8 cellular contexts compared by ENCODE assay signal in genomic region chr3:49415931-49416601, GRCh38. TPM values are rescaled to one million over a fixed set of nuclear protein-coding genes. Genes with fewer than 3 reads are reported as not detected.
A peak's percentile ranks its signal among the peaks of the same experiment; 100 is the strongest.
DNase-seq lines count a peak whose midpoint lies in the region; ATAC-seq and TF ChIP-seq lines count a peak whose summit lies in the region.

No MANE protein-coding gene starts in this region.

- TF ChIP-seq POLR2A in Peyer's patch (IDR thresholded peaks at IDR 0.05), result no peak

- peaks cover 6% of the 10 kb centered on the region for H3F3A ChIP-seq in PC-3 (ENCODE audit: low read length, unreplicated experiment)

- ATAC-seq in HG03039 (IDR thresholded peaks at IDR 0.05; ENCODE audit: unreplicated experiment) (no peak), PC-3 (no peak)

- H3K4me1 Mint-ChIP-seq in CD8-positive, alpha-beta memory T cell, result peaks cover 59 to 74% (median 65%) of the 10 kb centered on the region in 3 donors

- DNase-seq in CD8-positive, alpha-beta memory T cell, result peak; percentile 57 to 79 (median 68)
- DNase-seq in Peyer's patch, result peak in 2 of 3 donors; percentile 80 to 84
- DNase-seq in activated gamma-delta T cell treated with anti-CD3 and anti-CD28 coated beads, Interleukin-2, amount 50 U/mL, for 16 hours (ENCODE audit: low read depth), result peak; percentile 57
- peak; percentile 87 for DNase-seq in osteoblast (ENCODE audit: insufficient read length, low spot score, missing footprints)
- DNase-seq in mesenteric fat pad (ENCODE audit: low spot score), result no peak
- DNase-seq in AG20443 (ENCODE audit: low spot score), result no peak
- no peak for DNase-seq in PC-3

- peaks cover 13% of the 10 kb centered on the region for H3K36me3 ChIP-seq in CD8-positive, alpha-beta memory T cell (ENCODE audit: insufficient read depth, low read length)
- H3K36me3 ChIP-seq in Peyer's patch (peaks cover 0 to 20% (median 0%) of the 10 kb centered on the region in 3 donors), osteoblast (ENCODE audit: insufficient read depth, low read length) (peaks cover 33% of the 10 kb centered on the region), PC-3 (ENCODE audit: low read depth, low read length) (peaks cover 5% of the 10 kb centered on the region; the same call in 1 of the 2 replicates)

- H3K9me2 ChIP-seq in PC-3 (replicated peaks; ENCODE audit: low read length), result no peaks in the 10 kb centered on the region

- H3K9me3 Mint-ChIP-seq in CD8-positive, alpha-beta memory T cell, result no peaks in the 10 kb centered on the region

- H3K4me3 ChIP-seq in CD8-positive, alpha-beta memory T cell (ENCODE audit: low read length), result peak overlapping the region; percentile 45
- H3K4me3 ChIP-seq in Peyer's patch (peak overlapping the region in 1 of 4 donors; percentile 23), osteoblast (ENCODE audit: insufficient read depth, low read length) (no peak overlapping the region), PC-3 (ENCODE audit: low read length) (no peak overlapping the region)

- BruUV-seq in PC-3 (replicated peaks; lab: Mats Ljungman, UMichigan), result no TSS peak

- peaks cover 0 to 35% (median 3%) of the 10 kb centered on the region in 3 donors for H3K36me3 Mint-ChIP-seq in CD8-positive, alpha-beta memory T cell

- peak overlapping the region; percentile 90 to 98 (median 95) for H3K27ac Mint-ChIP-seq in CD8-positive, alpha-beta memory T cell

- H3K27ac ChIP-seq in CD8-positive, alpha-beta memory T cell (ENCODE audit: low read depth, low read length), result peak overlapping the region; percentile 92
- H3K27ac ChIP-seq in Peyer's patch, result peak overlapping the region; percentile 29 to 79 (median 70)
- H3K27ac ChIP-seq in osteoblast (ENCODE audit: low read depth, low read length), result no peak overlapping the region
- H3K27ac ChIP-seq in PC-3 (ENCODE audit: low read length), result no peak overlapping the region

- no peaks in the 10 kb centered on the region for H3K9me3 ChIP-seq in CD8-positive, alpha-beta memory T cell (ENCODE audit: low read length)
- H3K9me3 ChIP-seq in Peyer's patch (no peaks in the 10 kb centered on the region), osteoblast (ENCODE audit: low read depth, low read length) (no peaks in the 10 kb centered on the region), PC-3 (ENCODE audit: low read length) (no peaks in the 10 kb centered on the region)

- POLR2A ChIA-PET in CD8-positive, alpha-beta memory T cell (lab: Charles Lee), result interaction anchor here (0.6 to 2.1 kb wide), 10 partner anchors 9 to 387 kb away, joined by 3 to 20 read pairs (median 4); partner anchors contain the start of genes GPX1, IMPDH2, KLHDC8B and NICN1
- POLR2A ChIA-PET in PC-3 (lab: Charles Lee; ENCODE audit: unreplicated experiment), result no interaction called here

- peak overlapping the region; percentile 72 to 90 (median 79) for H3K4me3 Mint-ChIP-seq in CD8-positive, alpha-beta memory T cell

- H3K79me2 ChIP-seq in osteoblast (ENCODE audit: insufficient read depth, low read length) (peaks cover 38% of the 10 kb centered on the region), PC-3 (ENCODE audit: low read length) (peaks cover 24% of the 10 kb centered on the region)

- peaks cover 51% of the 10 kb centered on the region for H3K4me1 ChIP-seq in CD8-positive, alpha-beta memory T cell (ENCODE audit: insufficient read depth, low read length)
- H3K4me1 ChIP-seq in Peyer's patch, result peaks cover 3 to 30% (median 24%) of the 10 kb centered on the region in 4 donors
- H3K4me1 ChIP-seq in osteoblast (ENCODE audit: insufficient read depth, low read length), result peaks cover 20% of the 10 kb centered on the region
- H3K4me1 ChIP-seq in PC-3 (ENCODE audit: insufficient read depth, low read length), result peaks cover 36% of the 10 kb centered on the region

- H3K9ac ChIP-seq in PC-3 (ENCODE audit: low read length), result no peak overlapping the region

- CTCF ChIA-PET in CD8-positive, alpha-beta memory T cell (lab: Charles Lee), result interaction anchor here (0.8 to 3.4 kb wide), 9 partner anchors 12 to 76 kb away, joined by 3 to 33 read pairs (median 4); partner anchors contain the start of genes NICN1 and USP4
- CTCF ChIA-PET in PC-3 (lab: Charles Lee), result interaction anchor here (1.0 to 1.4 kb wide), 3 partner anchors 33 to 256 kb away, joined by 3 to 6 read pairs (median 5); no protein-coding TSS in a partner anchor

- no peak overlapping the region for H2AFZ ChIP-seq in osteoblast (ENCODE audit: low read length)
- no peak overlapping the region for H2AFZ ChIP-seq in PC-3 (ENCODE audit: low read length)

- TF ChIP-seq CTCF in Peyer's patch (IDR thresholded peaks at IDR 0.05) (no peak), osteoblast (IDR thresholded peaks at IDR 0.05; ENCODE audit: extremely low read depth, low read depth, low read length) (no peak), PC-3 (conservative IDR thresholded peaks at IDR 0.05; ENCODE audit: low read depth, low read length) (no peak)

- no peaks in the 10 kb centered on the region for H3K27me3 ChIP-seq in CD8-positive, alpha-beta memory T cell (ENCODE audit: insufficient read depth, low read length, poor library complexity, severe bottlenecking)
- H3K27me3 ChIP-seq in Peyer's patch (no peaks in the 10 kb centered on the region), osteoblast (ENCODE audit: insufficient read depth, low read length) (no peaks in the 10 kb centered on the region), PC-3 (ENCODE audit: low read length) (no peaks in the 10 kb centered on the region)

- intact Hi-C loops in PC-3 (cut with micrococcal nuclease), result loop anchor here (1.0 kb wide), 1 partner anchor 33 kb away; no protein-coding TSS in a partner anchor

- H3K4me2 ChIP-seq in osteoblast (ENCODE audit: insufficient read depth, low read length) (no peak overlapping the region), PC-3 (ENCODE audit: low read length) (no peak overlapping the region)

- H3K27me3 Mint-ChIP-seq in CD8-positive, alpha-beta memory T cell, result peaks cover 0 to 4% of the 10 kb centered on the region in 2 donors

- peaks cover 2% of the 10 kb centered on the region for H4K20me1 ChIP-seq in osteoblast (ENCODE audit: insufficient read depth, low read length)
- H4K20me1 ChIP-seq in PC-3 (ENCODE audit: low read length), result peaks cover 3% of the 10 kb centered on the region

RNA-seq across cellular contexts. Expression of gene TCTA, which starts 3.8 kb away (rescaled TPM):
- total RNA-seq in CD8-positive, alpha-beta memory T cell, result 10 to 100 TPM; 21.3 to 23.2 TPM
- 38.4 TPM for polyA plus RNA-seq in CD8-positive, alpha-beta memory T cell
- 10 to 100 TPM; 12.4 to 56.4 (median 40.9) TPM for total RNA-seq in Peyer's patch
- 35.8 and 37.4 TPM in 2 replicates for total RNA-seq in osteoblast
- 23.5 TPM for total RNA-seq in mesenteric fat pad
- 23.7 and 25.4 TPM in 2 replicates for total RNA-seq in PC-3 (2014; rRNA removed)

RNA-seq across cellular contexts. Expression of gene RHOA, which starts 4.3 kb away (rescaled TPM):
- 100 to 1,000 TPM; 478 to 506 TPM for total RNA-seq in CD8-positive, alpha-beta memory T cell
- polyA plus RNA-seq in CD8-positive, alpha-beta memory T cell, result 678 TPM
- total RNA-seq in Peyer's patch, result 100 to 1,000 TPM; 223 to 294 (median 274) TPM
- total RNA-seq in osteoblast, result 860 and 899 TPM in 2 replicates
- total RNA-seq in mesenteric fat pad, result 563 TPM
- 278 and 292 TPM in 2 replicates for total RNA-seq in PC-3 (2014; rRNA removed)

RNA-seq across cellular contexts. Expression of gene AMT, which starts 6.2 kb away (rescaled TPM):
- 1 to 10 TPM; 1.3 to 1.6 TPM for total RNA-seq in CD8-positive, alpha-beta memory T cell
- 0.62 TPM for polyA plus RNA-seq in CD8-positive, alpha-beta memory T cell
- total RNA-seq in Peyer's patch (10 to 100 TPM; 13.3 to 32.9 (median 25.1) TPM), osteoblast (1.1 and 1.2 TPM in 2 replicates), mesenteric fat pad (1.2 TPM), PC-3 (2014; rRNA removed) (1.6 and 1.8 TPM in 2 replicates)

RNA-seq across cellular contexts. Expression of gene NICN1, which starts 13.1 kb away (rescaled TPM):
- total RNA-seq in CD8-positive, alpha-beta memory T cell, result 10 to 100 TPM; 12.2 to 12.3 TPM
- 7.0 TPM for polyA plus RNA-seq in CD8-positive, alpha-beta memory T cell
- 1 to 10 TPM in 3 of 4 donors, not detected in 1; 2.0 to 7.7 (median 7.6) TPM for total RNA-seq in Peyer's patch
- 3.8 and 4.7 TPM in 2 replicates for total RNA-seq in osteoblast
- 11.1 TPM for total RNA-seq in mesenteric fat pad
- total RNA-seq in PC-3 (2014; rRNA removed), result 1.8 and 5.3 TPM in 2 replicates

RNA-seq across cellular contexts. Expression of gene DAG1, which starts 54.0 kb away (rescaled TPM):
- total RNA-seq in CD8-positive, alpha-beta memory T cell, result 10 to 100 TPM; 20.9 to 21.2 TPM
- polyA plus RNA-seq in CD8-positive, alpha-beta memory T cell, result 7.5 TPM
- total RNA-seq in Peyer's patch (10 to 100 TPM; 11.6 to 79.2 (median 62.6) TPM), osteoblast (55.4 and 58.3 TPM in 2 replicates), mesenteric fat pad (63.7 TPM), PC-3 (2014; rRNA removed) (111 and 114 TPM in 2 replicates)

Comparison
In these comparisons a context has a peak if more than half of its experiments do, and no peak if none do; other contexts are left out.
1. DNase-seq: peak in CD8-positive, alpha-beta memory T cell (5 of 5), Peyer's patch (2 of 3), activated gamma-delta T cell treated with anti-CD3 and anti-CD28 coated beads, Interleukin-2, amount 50 U/mL, for 16 hours (single experiment) and osteoblast (single experiment); none in mesenteric fat pad (single experiment), AG20443 (single experiment) and PC-3 (single experiment).
2. H3K27ac ChIP-seq: peak in CD8-positive, alpha-beta memory T cell (single experiment) and Peyer's patch (4 of 4); none in osteoblast (single experiment) and PC-3 (single experiment).